In the genomic region with DNA sequence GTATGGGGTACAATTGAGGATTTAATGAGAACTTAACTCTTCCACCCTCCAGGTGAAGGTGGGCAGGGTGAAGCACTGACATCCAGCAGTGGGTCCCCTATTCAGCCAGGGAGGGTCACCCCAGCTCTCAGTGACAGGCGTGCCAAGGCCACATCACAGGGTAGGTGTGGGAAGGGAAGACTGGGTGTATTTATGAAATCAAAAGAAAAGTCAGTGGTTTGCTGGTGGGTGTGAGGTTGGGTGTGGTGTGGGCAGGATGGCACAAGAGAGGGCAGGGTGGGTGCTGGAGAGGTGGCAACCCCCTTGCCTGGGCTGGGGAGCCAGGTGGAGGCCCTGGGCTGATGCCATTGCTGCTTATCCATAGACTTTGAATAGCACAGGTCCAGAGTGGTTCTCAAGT, we compare ENCODE assay signal across 27 cellular contexts. TPM values are rescaled to one million over a fixed set of nuclear protein-coding genes. Genes with fewer than 3 reads are reported as not detected.
"Had no signal": no experiment of that assay in that cellular context is flagged by ENCODE, and none has a peak within 500 bp of the region (broad histone marks: within the 10 kb centered on the region; RNA-seq: fewer than 3 reads in every experiment).

No MANE protein-coding gene starts in this region.

- H3K9me3 ChIP-seq: gastroesophageal sphincter, heart left ventricle, mucosa of descending colon, neutrophil, pancreas, right atrium auricular region, thoracic aorta, tibial nerve, upper lobe of left lung had no signal

- DNase-seq: caudate nucleus; cerebellar nuclear complex; dorsolateral prefrontal cortex; effector CD4-positive, alpha-beta T cell; foreskin fibroblast; heart left ventricle; mucosa of descending colon; naive B cell; pancreas; stimulated activated CD4-positive, alpha-beta T cell treated with anti-CD3 and anti-CD28 coated beads, Interleukin-2, amount 100 ng/mL, for 48 hours; stimulated activated CD8-positive, alpha-beta memory T cell treated with anti-CD3 and anti-CD28 coated beads, Interleukin-4, amount 100 ng/mL, for 48 hours; stimulated activated naive CD4-positive, alpha-beta T cell; upper lobe of left lung had no signal

- H2AFZ ChIP-seq: hepatocyte had no signal

- ATAC-seq: esophagus mucosa; gastroesophageal sphincter; heart left ventricle; left lobe of liver; mucosa of descending colon; natural killer cell treated with Interleukin-12 subunit alpha and Interleukin-12 subunit beta and Interleukin-15 and Interleukin-18, amount 100 ng/mL, for 72 hours; pancreas; sciatic nerve had no signal

- H3K27me3 ChIP-seq: dorsolateral prefrontal cortex, heart left ventricle, hepatocyte, neutrophil, pancreas, right atrium auricular region, tibial nerve, upper lobe of left lung had no signal

- FAIRE-seq: keratinocyte, pancreas, urothelium cell line had no signal

- H3K36me3 ChIP-seq: gastroesophageal sphincter, heart left ventricle, neutrophil, pancreas, right atrium auricular region, tibial nerve, upper lobe of left lung had no signal

- H3K27ac ChIP-seq: epithelial cell of prostate, gastroesophageal sphincter, heart left ventricle, hepatocyte, neutrophil, pancreas, right atrium auricular region, thoracic aorta, tibial nerve, upper lobe of left lung had no signal

- H3K4me2 ChIP-seq: hepatocyte had no signal

- H3K4me3 ChIP-seq: dorsolateral prefrontal cortex, gastroesophageal sphincter, heart left ventricle, hepatocyte, lung, mucosa of descending colon, pancreas, right atrium auricular region, thoracic aorta, tibial nerve, upper lobe of left lung had no signal

- H3K79me2 ChIP-seq: hepatocyte had no signal

- H3K4me1 ChIP-seq: gastroesophageal sphincter, pancreas, right atrium auricular region, tibial nerve, upper lobe of left lung had no signal

RNA-seq across cellular contexts. Expression of gene SYNDIG1, which starts 16.6 kb away (rescaled TPM):
- total RNA-seq: left lobe of liver; natural killer cell treated with Interleukin-12 subunit alpha and Interleukin-12 subunit beta and Interleukin-15 and Interleukin-18, amount 100 ng/mL, for 72 hours had no signal
